7 cellular contexts compared by ENCODE assay signal in the genomic region with DNA sequence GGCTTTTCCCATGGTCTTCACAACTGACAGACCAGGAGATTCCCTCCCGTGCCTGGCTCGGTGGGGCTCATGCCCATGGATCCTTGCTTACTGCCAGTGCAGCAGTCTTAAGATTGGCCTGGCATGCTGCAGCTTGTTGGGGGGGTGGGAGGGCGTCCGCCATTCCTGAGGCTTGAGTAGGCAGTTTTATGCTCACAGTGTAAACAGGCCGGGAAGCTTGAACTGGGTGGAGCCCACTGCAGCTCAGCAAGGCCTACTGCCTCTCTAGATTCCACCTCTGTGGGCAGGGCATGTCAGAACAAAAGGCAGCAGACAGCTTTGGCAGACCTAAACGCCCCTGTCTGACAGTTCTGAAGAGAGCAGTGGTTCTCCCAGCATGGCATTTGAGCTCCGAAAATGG. TPM values are rescaled to one million over a fixed set of nuclear protein-coding genes. Genes with fewer than 3 reads are reported as not detected.
A peak's percentile ranks its signal among the peaks of the same experiment; 100 is the strongest.
DNase-seq lines count a peak whose midpoint lies in the region; ATAC-seq and TF ChIP-seq lines count a peak whose summit lies in the region.
"Not testable (repeated sequence)": the region's sequence is repeated elsewhere in the genome, so short reads cannot be mapped to it uniquely, and the experiment has no call there.

No MANE protein-coding gene starts in this region.

- DNase-seq in H4 (ENCODE audit: low spot score), result peak; percentile 46
- peak in 2 of 3 donors; percentile 59 to 63 for DNase-seq in Peyer's patch
- peak; percentile 15 for DNase-seq in endodermal cell
- DNase-seq in glomerular visceral epithelial cell (ENCODE audit: extremely low spot score), result peak; percentile 82
- peak; percentile 69 to 74 (median 73) for DNase-seq in mucosa of descending colon
- DNase-seq in smooth muscle cell (lab: John Stamatoyannopoulos, UW; ENCODE audit: unreplicated experiment), result not testable (repeated sequence)

- not testable (repeated sequence) for H3K4me3 ChIP-seq in Peyer's patch; endodermal cell (ENCODE audit: low read length); mucosa of descending colon; smooth muscle cell

- H3K9ac ChIP-seq in endodermal cell (ENCODE audit: extremely low read depth, low read length, poor library complexity, severe bottlenecking); smooth muscle cell (ENCODE audit: low read depth): not testable (repeated sequence)

- not testable (repeated sequence) for H3K79me2 ChIP-seq in smooth muscle cell (ENCODE audit: low read depth)

- TF ChIP-seq POLR2A in Peyer's patch (IDR thresholded peaks at IDR 0.05), result not testable (repeated sequence)

- H2AFZ ChIP-seq in smooth muscle cell (ENCODE audit: low read depth), result not testable (repeated sequence)

- not testable (repeated sequence) for H3K9me3 ChIP-seq in Peyer's patch; endodermal cell (ENCODE audit: control insufficient read depth, low read length); mucosa of descending colon; smooth muscle cell (replicated peaks; ENCODE audit: low read depth)

- H3K36me3 ChIP-seq in Peyer's patch; endodermal cell (ENCODE audit: control insufficient read depth, insufficient read depth, low read length); mucosa of descending colon (ENCODE audit: low read depth); smooth muscle cell (ENCODE audit: low read depth): not testable (repeated sequence)

- H3K4me1 ChIP-seq in Peyer's patch, result peaks cover 0 to 10% (median 2%) of the 10 kb centered on the region in 4 donors
- H3K4me1 ChIP-seq in endodermal cell (ENCODE audit: control insufficient read depth, insufficient read depth, low read length); smooth muscle cell (ENCODE audit: low read depth): not testable (repeated sequence)
- peaks cover 10% of the 10 kb centered on the region for H3K4me1 ChIP-seq in mucosa of descending colon (ENCODE audit: low read depth)

- WGBS in endodermal cell (ENCODE audit: insufficient coverage in 1 of 2, insufficient read length in 1 of 2), 2 experiments, result 88 to 95% methylated on average over 4 to 7 of the region's 7 CpGs
- 41% methylated on average over 7 of the region's 7 CpGs for WGBS in smooth muscle cell (ENCODE audit: low lambda C conversion rate)

- H3K4me1 Mint-ChIP-seq in activated naive CD8-positive, alpha-beta T cell (ENCODE audit: low read depth), result peaks cover 62% of the 10 kb centered on the region
- not testable (repeated sequence) for H3K4me1 Mint-ChIP-seq in endodermal cell

- not testable (repeated sequence) for TF ChIP-seq CTCF in Peyer's patch (IDR thresholded peaks at IDR 0.05); endodermal cell (conservative IDR thresholded peaks at IDR 0.05); mucosa of descending colon (IDR thresholded peaks at IDR 0.05); smooth muscle cell (IDR thresholded peaks at IDR 0.05; ENCODE audit: borderline replicate concordance, insufficient read depth, poor library complexity, severe bottlenecking)

- H3K27ac ChIP-seq in Peyer's patch (peak overlapping the region in 2 of 4 donors; percentile 19 to 40), smooth muscle cell (ENCODE audit: low read depth) (peak overlapping the region; percentile 17)
- H3K27ac ChIP-seq in endodermal cell (ENCODE audit: low read depth, low read length), result not testable (repeated sequence)

- intact Hi-C loops in mucosa of descending colon (cut with DNase I, micrococcal nuclease), result not testable (repeated sequence)

- not testable (repeated sequence) for H3K27me3 ChIP-seq in Peyer's patch; endodermal cell (ENCODE audit: control insufficient read depth, insufficient read depth, low read length, poor library complexity, severe bottlenecking); smooth muscle cell (ENCODE audit: low read depth)

- not testable (repeated sequence) for H3K27me3 Mint-ChIP-seq in activated naive CD8-positive, alpha-beta T cell
- peaks cover 50% of the 10 kb centered on the region for H3K27me3 Mint-ChIP-seq in endodermal cell (ENCODE audit: insufficient read depth)

- not testable (repeated sequence) for H3F3A ChIP-seq in smooth muscle cell (ENCODE audit: low read depth)

- peak overlapping the region; percentile 22 for H3K27ac Mint-ChIP-seq in activated naive CD8-positive, alpha-beta T cell
- not testable (repeated sequence) for H3K27ac Mint-ChIP-seq in endodermal cell

- not testable (repeated sequence) for H3K4me2 ChIP-seq in smooth muscle cell

- peaks cover 16% of the 10 kb centered on the region for H3K9me3 Mint-ChIP-seq in activated naive CD8-positive, alpha-beta T cell (ENCODE audit: low read depth)
- H3K9me3 Mint-ChIP-seq in endodermal cell, result not testable (repeated sequence)

- H4K20me1 ChIP-seq in smooth muscle cell (ENCODE audit: low read depth), result not testable (repeated sequence)

- peaks cover 29% of the 10 kb centered on the region for H3K36me3 Mint-ChIP-seq in activated naive CD8-positive, alpha-beta T cell
- H3K36me3 Mint-ChIP-seq in endodermal cell (ENCODE audit: low read depth), result not testable (repeated sequence)

- peak; percentile 66 for ATAC-seq in mucosa of descending colon

- H3K4me3 Mint-ChIP-seq in activated naive CD8-positive, alpha-beta T cell; endodermal cell: not testable (repeated sequence)

RNA-seq across cellular contexts. Expression of gene HLA-E, which starts 31.8 kb away (rescaled TPM):
- 82.8 and 95.1 TPM in 2 replicates for total RNA-seq in H4 (2014; rRNA removed; shearing (Covaris generic))
- total RNA-seq in Peyer's patch (100 to 1,000 TPM; 313 to 404 (median 383) TPM), endodermal cell (10 to 100 TPM; 31.7 to 38.4 TPM), mucosa of descending colon (100 to 1,000 TPM; 316 to 631 (median 383) TPM), smooth muscle cell (97.3 and 104 TPM in 2 replicates)
- polyA plus RNA-seq in endodermal cell (2013, experiment 1 of 2), result 22.1 TPM
- 24.1 TPM for polyA plus RNA-seq in endodermal cell (2013, experiment 2 of 2)
- 126 and 134 TPM in 2 replicates for polyA plus RNA-seq in smooth muscle cell

RNA-seq across cellular contexts. Expression of gene GNL1, which starts 35.2 kb away (rescaled TPM):
- total RNA-seq in H4 (2014; rRNA removed; shearing (Covaris generic)), result 42.1 and 56.7 TPM in 2 replicates
- total RNA-seq in Peyer's patch (10 to 100 TPM; 26.6 to 40.4 (median 33.8) TPM), endodermal cell (10 to 100 TPM; 82.1 to 93.5 TPM), mucosa of descending colon (10 to 100 TPM; 37.8 to 48.1 (median 45.9) TPM), smooth muscle cell (16.5 and 27.2 TPM in 2 replicates)
- polyA plus RNA-seq in endodermal cell (2013, experiment 1 of 2), result 44.7 TPM
- polyA plus RNA-seq in endodermal cell (2013, experiment 2 of 2), result 37.3 TPM
- polyA plus RNA-seq in smooth muscle cell, result 92.7 and 104 TPM in 2 replicates

RNA-seq across cellular contexts. Expression of gene PRR3, which starts 36.0 kb away (rescaled TPM):
- 17.9 and 25.4 TPM in 2 replicates for total RNA-seq in H4 (2014; rRNA removed; shearing (Covaris generic))
- 1 to 10 TPM; 1.7 to 9.0 (median 4.8) TPM for total RNA-seq in Peyer's patch
- 10 to 100 TPM; 10.9 to 12.0 TPM for total RNA-seq in endodermal cell
- polyA plus RNA-seq in endodermal cell (2013, experiment 1 of 2), result 42.4 TPM
- polyA plus RNA-seq in endodermal cell (2013, experiment 2 of 2), result 36.6 TPM
- total RNA-seq in mucosa of descending colon, result 1 to 10 TPM; 4.6 to 9.7 (median 5.9) TPM
- total RNA-seq in smooth muscle cell, result 12.7 and 29.4 TPM in 2 replicates
- 10.2 and 13.1 TPM in 2 replicates for polyA plus RNA-seq in smooth muscle cell

RNA-seq across cellular contexts. Expression of gene ABCF1, which starts 50.2 kb away (rescaled TPM):
- total RNA-seq in H4 (2014; rRNA removed; shearing (Covaris generic)), result 30.7 and 46.7 TPM in 2 replicates
- total RNA-seq in Peyer's patch (100 to 1,000 TPM in 1 of 4 donors, 10 to 100 TPM in 3; 38.6 to 328 (median 45.2) TPM), endodermal cell (10 to 100 TPM; 84.9 to 89.3 TPM), mucosa of descending colon (10 to 100 TPM; 43.0 to 56.0 (median 45.8) TPM), smooth muscle cell (25.2 and 34.7 TPM in 2 replicates)
- polyA plus RNA-seq in endodermal cell (2013, experiment 1 of 2), result 65.6 TPM
- 62.9 TPM for polyA plus RNA-seq in endodermal cell (2013, experiment 2 of 2)
- polyA plus RNA-seq in smooth muscle cell, result 39.1 and 57.3 TPM in 2 replicates
